Comparison of ENCODE assay signal across 1 cellular context in genomic region chr16:69089091-69089912, GRCh38.
A peak's percentile ranks its signal among the peaks of the same experiment; 100 is the strongest.
TF ChIP-seq lines count a peak whose summit lies in the region.

No MANE protein-coding gene starts in this region.

TF ChIP-seq in HepG2, 621 proteins besides CTCF, POLR2A, EP300 and RAD21 (continued from another document and continues in another):
- TF ChIP-seq RXRB (CRISPR knock-in tag; IDR thresholded peaks at IDR 0.05; ENCODE audit: borderline replicate concordance), result peak; percentile 15; the same call in 1 of the 2 replicates
- peak; percentile 46 for TF ChIP-seq ARID5B (CRISPR knock-in tag; IDR thresholded peaks at IDR 0.05)
- TF ChIP-seq HOXA7 (CRISPR knock-in tag; IDR thresholded peaks at IDR 0.05), result peak; percentile 58
- no peak for TF ChIP-seq TRAFD1 (CRISPR knock-in tag; IDR thresholded peaks at IDR 0.05; ENCODE audit: borderline replicate concordance)
- TF ChIP-seq NFATC3 (CRISPR knock-in tag; IDR thresholded peaks at IDR 0.05), result 0 out of 2 replicates have a peak, but pooled peaks have one; percentile 44
- TF ChIP-seq SP2 (CRISPR knock-in tag; IDR thresholded peaks at IDR 0.05), result no peak
- no peak; the same call in 1 of the 2 replicates for TF ChIP-seq PHF20 (CRISPR knock-in tag; IDR thresholded peaks at IDR 0.05)
- TF ChIP-seq PAF1 (CRISPR knock-in tag; IDR thresholded peaks at IDR 0.05), result no peak
- 0 out of 2 replicates have a peak, but pooled peaks have one; percentile 37 for TF ChIP-seq KLF11 (CRISPR knock-in tag; IDR thresholded peaks at IDR 0.05)
- TF ChIP-seq SMAD3 (CRISPR knock-in tag; IDR thresholded peaks at IDR 0.05), result no peak
- 0 out of 2 replicates have a peak, but pooled peaks have one; percentile 19 for TF ChIP-seq NR2F2 (IDR thresholded peaks at IDR 0.05; ENCODE audit: borderline replicate concordance, low read depth)
- peak; percentile 85; the same call in 1 of the 2 replicates for TF ChIP-seq ZNF598 (CRISPR knock-in tag; IDR thresholded peaks at IDR 0.05; ENCODE audit: borderline replicate concordance)
- no peak for TF ChIP-seq CREBL2 (CRISPR knock-in tag; IDR thresholded peaks at IDR 0.05; ENCODE audit: borderline replicate concordance)
- TF ChIP-seq NFKB2 (CRISPR knock-in tag; IDR thresholded peaks at IDR 0.05; ENCODE audit: borderline replicate concordance), result peak; percentile 56; the same call in 1 of the 2 replicates
- no peak for TF ChIP-seq ZFP36L1 (CRISPR knock-in tag; IDR thresholded peaks at IDR 0.05)
- TF ChIP-seq MIXL1 (CRISPR knock-in tag; IDR thresholded peaks at IDR 0.05), result no peak
- TF ChIP-seq ZNF567 (CRISPR knock-in tag; IDR thresholded peaks at IDR 0.05; ENCODE audit: borderline replicate concordance), result no peak
- TF ChIP-seq ZBTB49 (CRISPR knock-in tag; IDR thresholded peaks at IDR 0.05; ENCODE audit: borderline replicate concordance), result no peak
- peak; percentile 39; the same call in 1 of the 2 replicates for TF ChIP-seq TAF1 (CRISPR knock-in tag; IDR thresholded peaks at IDR 0.05)
- no peak for TF ChIP-seq ZFP82 (CRISPR knock-in tag; IDR thresholded peaks at IDR 0.05; ENCODE audit: borderline replicate concordance)
- no peak for TF ChIP-seq PTBP1 (IDR thresholded peaks at IDR 0.05; ENCODE audit: low read depth, low read length, poor library complexity, severe bottlenecking)
- TF ChIP-seq TARDBP (CRISPR knock-in tag; IDR thresholded peaks at IDR 0.05), result 0 out of 2 replicates have a peak, but pooled peaks have one; percentile 53
- TF ChIP-seq ZNF784 (CRISPR knock-in tag; IDR thresholded peaks at IDR 0.05; ENCODE audit: borderline replicate concordance), result no peak
- no peak for TF ChIP-seq GMEB2 (CRISPR knock-in tag; IDR thresholded peaks at IDR 0.05; ENCODE audit: low read depth)
- peak; percentile 6; the same call in 1 of the 2 replicates for TF ChIP-seq RARA (CRISPR knock-in tag; IDR thresholded peaks at IDR 0.05)
- TF ChIP-seq HDAC1 (CRISPR knock-in tag; IDR thresholded peaks at IDR 0.05), result peak; percentile 73
- no peak for TF ChIP-seq ATRX (CRISPR knock-in tag; IDR thresholded peaks at IDR 0.05; ENCODE audit: borderline replicate concordance)
- 0 out of 2 replicates have a peak, but pooled peaks have one; percentile 31 for TF ChIP-seq NR2F6 (IDR thresholded peaks at IDR 0.05)
- TF ChIP-seq NR2F6 (CRISPR knock-in tag; IDR thresholded peaks at IDR 0.05), result peak; percentile 40
- TF ChIP-seq FOSL2 (CRISPR knock-in tag; IDR thresholded peaks at IDR 0.05), result peak; percentile 88
- no peak for TF ChIP-seq ZNF317 (CRISPR knock-in tag; IDR thresholded peaks at IDR 0.05)
- 0 out of 2 replicates have a peak, but pooled peaks have one; percentile 25 for TF ChIP-seq BHLHE40 (IDR thresholded peaks at IDR 0.05; ENCODE audit: low read length)
- no peak for TF ChIP-seq NFE2L2 (IDR thresholded peaks at IDR 0.05; ENCODE audit: low read length)
- TF ChIP-seq ZNF646 (CRISPR knock-in tag; IDR thresholded peaks at IDR 0.05), result peak; percentile 26; the same call in 1 of the 2 replicates
- no peak for TF ChIP-seq PREB (CRISPR knock-in tag; IDR thresholded peaks at IDR 0.05)
- TF ChIP-seq RFX1 (IDR thresholded peaks at IDR 0.05), result no peak
- TF ChIP-seq SP4 (CRISPR knock-in tag; IDR thresholded peaks at IDR 0.05), result peak; percentile 65; the same call in 1 of the 2 replicates
- no peak; the same call in 1 of the 2 replicates for TF ChIP-seq YEATS4 (CRISPR knock-in tag; IDR thresholded peaks at IDR 0.05; ENCODE audit: borderline replicate concordance)
